17 cellular contexts compared by ENCODE assay signal in genomic region chr7:85074016-85074415, GRCh38.
"Had no signal": no experiment of that assay in that cellular context is flagged by ENCODE, and none has a peak within 500 bp of the region (broad histone marks: within the 10 kb centered on the region; RNA-seq: fewer than 3 reads in every experiment).

No MANE protein-coding gene starts in this region.

- DNase-seq: activated CD4-positive, alpha-beta T cell treated with anti-CD3 and anti-CD28 coated beads, Interleukin-2, amount 50 U/mL, for 48 hours; activated naive CD4-positive, alpha-beta T cell treated with Interleukin-2 at 50 U/mL for 16 hours; glutamatergic neuron; left cardiac atrium; lower lobe of right lung; psoas muscle; right lobe of liver; stimulated activated CD4-positive, alpha-beta T cell treated with anti-CD3 and anti-CD28 coated beads, Interleukin-1b, Interleukin-23, amount 100 ng/mL, for 48 hours; stimulated activated naive CD8-positive, alpha-beta T cell treated with anti-CD3 and anti-CD28 coated beads, Interleukin-15, amount 100 ng/mL, for 72 hours; thyroid gland; WERI-Rb-1 had no signal

- H3K4me1 ChIP-seq: lower lobe of right lung, psoas muscle, right lobe of liver, thyroid gland had no signal

- H3K27me3 ChIP-seq: ascending aorta, cardiac muscle cell, right lobe of liver, thyroid gland had no signal

- H3K36me3 ChIP-seq: ascending aorta, cardiac muscle cell, lower lobe of right lung, right lobe of liver, thyroid gland, WERI-Rb-1 had no signal

- FAIRE-seq: endometrium, urothelium cell line had no signal

- H3K27ac ChIP-seq: ascending aorta, cardiac muscle cell, lower lobe of right lung, psoas muscle, right lobe of liver, thyroid gland, WERI-Rb-1 had no signal

- H3K9me3 ChIP-seq: ascending aorta, lower lobe of right lung, psoas muscle, right lobe of liver, thyroid gland had no signal

- ATAC-seq: activated T-helper 17 cell treated with anti-CD3 and anti-CD28 coated beads, Interleukin-2, amount 50 U/mL, for 72 hours; esophagus mucosa; left cardiac atrium; lower lobe of right lung; psoas muscle; right lobe of liver; stimulated activated naive CD8-positive, alpha-beta T cell treated with anti-CD3 and anti-CD28 coated beads, Interleukin-15, amount 100 ng/mL, for 72 hours had no signal

- H3K4me3 ChIP-seq: ascending aorta, cardiac muscle cell, lower lobe of right lung, psoas muscle, right lobe of liver, thyroid gland had no signal
